Comparison of ENCODE assay signal across 21 cellular contexts in the genomic region with DNA sequence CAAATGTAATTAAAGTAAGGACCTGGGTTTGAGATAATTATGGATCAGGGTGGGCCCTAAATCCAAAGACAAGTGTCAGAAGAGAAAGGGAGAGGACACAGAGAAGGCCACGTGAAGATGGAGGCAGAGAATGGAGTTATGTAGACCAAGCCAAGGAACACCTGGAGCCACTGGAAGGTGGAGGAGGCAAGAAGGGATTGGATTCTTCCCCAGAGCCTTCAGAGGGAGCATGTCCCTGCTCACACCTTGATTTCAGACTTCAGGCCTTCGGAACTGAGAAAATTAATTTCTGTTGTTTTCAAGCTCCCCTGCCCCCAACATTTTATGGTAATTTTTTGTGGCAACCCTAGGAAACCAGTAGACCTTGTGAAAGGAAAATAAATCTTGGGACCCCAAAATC. TPM values are rescaled to one million over a fixed set of nuclear protein-coding genes. Genes with fewer than 3 reads are reported as not detected.
DNase-seq lines count a peak whose midpoint lies in the region; ATAC-seq and TF ChIP-seq lines count a peak whose summit lies in the region.
"Had no signal": no experiment of that assay in that cellular context is flagged by ENCODE, and none has a peak within 500 bp of the region (broad histone marks: within the 10 kb centered on the region; RNA-seq: fewer than 3 reads in every experiment).

No MANE protein-coding gene starts in this region.

- H3K4me1 ChIP-seq in left ventricle myocardium inferior (peaks cover 8% of the 10 kb centered on the region), hepatocyte (ENCODE audit: insufficient read depth) (no peaks in the 10 kb centered on the region), trophoblast cell (ENCODE audit: control insufficient read depth in 1 of 2, insufficient read depth in 2 of 2, low read length in 2 of 2) (peaks cover 3 to 8% of the 10 kb centered on the region in 2 experiments)
- H3K4me1 ChIP-seq: A549 had no signal

- peak; percentile 6 for DNase-seq in cardiac septum (ENCODE audit: low spot score)
- no peak for DNase-seq in left ventricle myocardium inferior
- DNase-seq in hepatocyte (ENCODE audit: low spot score), result no peak
- DNase-seq in trophoblast cell, result no peak
- no peak for DNase-seq in SIG-M5 treated with dmso at 0.1 percent for 504 hours (lab: John Stamatoyannopoulos, UW; ENCODE audit: unreplicated experiment)
- DNase-seq in activated CD4-positive, alpha-beta T cell treated with anti-CD3 and anti-CD28 coated beads, Interleukin-2, amount 50 U/mL, for 1 hour, result no peak
- DNase-seq: AML-193; CD4-positive, alpha-beta T cell; DMS 273 treated with DMSO at 0.1 percent for 48 hours; DMS53; DND-41; EL; HCEC 1CT; HFFc6 had no signal

- H2BK120ac ChIP-seq in trophoblast cell (ENCODE audit: insufficient read depth, low read length, poor library complexity), result peak overlapping the region; percentile 68

- no peak for TF ChIP-seq CTCF in left ventricle myocardium inferior (IDR thresholded peaks at IDR 0.05; ENCODE audit: borderline replicate concordance)
- no peak for TF ChIP-seq CTCF in hepatocyte (IDR thresholded peaks at IDR 0.05; ENCODE audit: poor library complexity)

- H3K27ac ChIP-seq in left ventricle myocardium inferior (replicated peaks) (no peak overlapping the region), hepatocyte (peak overlapping the region; percentile 38), trophoblast cell (ENCODE audit: low read depth, low read length) (peak overlapping the region; percentile 7)
- H3K27ac ChIP-seq: 22Rv1, A549, C4-2B, HL-60 had no signal

- no peaks in the 10 kb centered on the region for H3K79me1 ChIP-seq in trophoblast cell (ENCODE audit: low read length)

- no peak overlapping the region for H4K8ac ChIP-seq in trophoblast cell (ENCODE audit: low read depth, low read length)

- H3K36me3 ChIP-seq in left ventricle myocardium inferior (no peaks in the 10 kb centered on the region), hepatocyte (replicated peaks; ENCODE audit: insufficient read depth, low read depth) (no peaks in the 10 kb centered on the region), trophoblast cell (ENCODE audit: control insufficient read depth in 1 of 2, insufficient read depth in 2 of 2, low read length in 2 of 2) (no peaks in the 10 kb centered on the region)

- H3K4me3 ChIP-seq in left ventricle myocardium inferior (no peak overlapping the region), hepatocyte (no peak overlapping the region), trophoblast cell (ENCODE audit: low read depth, low read length) (no peak overlapping the region)
- H3K4me3 ChIP-seq: A549, GM23338 had no signal

- H2BK12ac ChIP-seq in trophoblast cell (ENCODE audit: low read length), result peak overlapping the region; percentile 7

- H3K27me3 ChIP-seq in left ventricle myocardium inferior (ENCODE audit: low read depth) (no peaks in the 10 kb centered on the region), hepatocyte (no peaks in the 10 kb centered on the region), trophoblast cell (ENCODE audit: insufficient read depth, low read length) (no peaks in the 10 kb centered on the region)

- intact Hi-C loops in cardiac septum (cut with DNase I), result no loop called here
- intact Hi-C loops in left ventricle myocardium inferior (cut with micrococcal nuclease), result no loop called here

- H4K91ac ChIP-seq in trophoblast cell (ENCODE audit: low read depth, low read length), result peak overlapping the region; percentile 7

- H3K14ac ChIP-seq in trophoblast cell (ENCODE audit: low read length), result peak overlapping the region; percentile 24

- no peaks in the 10 kb centered on the region for H3K9me3 ChIP-seq in left ventricle myocardium inferior (replicated peaks)
- no peaks in the 10 kb centered on the region for H3K9me3 ChIP-seq in hepatocyte (ENCODE audit: low read depth)
- peaks cover 2% of the 10 kb centered on the region for H3K9me3 ChIP-seq in trophoblast cell (ENCODE audit: insufficient read depth, low read depth, low read length)
- H3K9me3 ChIP-seq: A549 had no signal

- H2AFZ ChIP-seq in hepatocyte, result no peak overlapping the region
- H2AFZ ChIP-seq in trophoblast cell (ENCODE audit: insufficient read depth, low read length, poor library complexity), result no peak overlapping the region

- WGBS in hepatocyte (ENCODE audit: low lambda C conversion rate, missing lambda C conversion rate), result 95% methylated on average over 2 of the region's 2 CpGs
- WGBS in trophoblast cell (ENCODE audit: extremely low coverage, insufficient coverage, insufficient read length), result no CpG with 5 or more reads among the region's 2 CpGs

- no peak overlapping the region for H4K12ac ChIP-seq in trophoblast cell (ENCODE audit: low read depth, low read length)

- no peak overlapping the region for H2BK5ac ChIP-seq in trophoblast cell (ENCODE audit: low read depth, low read length, poor library complexity)

- H3K79me2 ChIP-seq in hepatocyte (no peaks in the 10 kb centered on the region), trophoblast cell (ENCODE audit: control insufficient read depth, insufficient read depth, low read length, poor library complexity) (no peaks in the 10 kb centered on the region)

- no peaks in the 10 kb centered on the region for H4K20me1 ChIP-seq in hepatocyte (ENCODE audit: insufficient read depth, poor library complexity, severe bottlenecking)

- no peaks in the 10 kb centered on the region for H3K9me2 ChIP-seq in hepatocyte (replicated peaks; ENCODE audit: insufficient read depth)

- no peak overlapping the region for H3K9ac ChIP-seq in trophoblast cell (ENCODE audit: low read length)

- no peak overlapping the region for H3K4ac ChIP-seq in trophoblast cell (ENCODE audit: low read depth, low read length)

- peak overlapping the region; percentile 11 for H3K18ac ChIP-seq in trophoblast cell (ENCODE audit: low read length)

- no peak overlapping the region for H3K4me2 ChIP-seq in hepatocyte
- no peak overlapping the region for H3K4me2 ChIP-seq in trophoblast cell (ENCODE audit: low read length)
- H3K4me2 ChIP-seq: A549, GM23338 had no signal

- ATAC-seq in GM18861 (IDR thresholded peaks at IDR 0.05; ENCODE audit: unreplicated experiment), result no peak
- ATAC-seq: A549, GM23338 had no signal

- no peak overlapping the region for H2AK5ac ChIP-seq in trophoblast cell (ENCODE audit: low read length)

- no peak overlapping the region for H3K23ac ChIP-seq in trophoblast cell (ENCODE audit: low read length)

RNA-seq across cellular contexts. Expression of a gene that starts 19.6 kb away (rescaled TPM):
- total RNA-seq in cardiac septum (0.16 TPM), left ventricle myocardium inferior (0.27 TPM), hepatocyte (0.33 and 0.56 TPM in 2 replicates)
- polyA plus RNA-seq in hepatocyte, result 0.06 and 0.36 TPM in 2 replicates
- 0.64 and 0.81 TPM in 2 replicates for polyA plus RNA-seq in trophoblast cell (2013)
- total RNA-seq: G401, GM23338 had no signal

RNA-seq across cellular contexts. Expression of a gene that starts 36.3 kb away (rescaled TPM):
- 26.6 TPM for total RNA-seq in cardiac septum
- total RNA-seq in left ventricle myocardium inferior, result 29.7 TPM
- 6.0 and 6.2 TPM in 2 replicates for total RNA-seq in hepatocyte
- polyA plus RNA-seq in hepatocyte, result 4.5 and 7.3 TPM in 2 replicates
- 26.5 and 29.5 TPM in 2 replicates for polyA plus RNA-seq in trophoblast cell (2013)

RNA-seq across cellular contexts. Expression of a gene that starts 59.4 kb away (rescaled TPM):
- total RNA-seq in cardiac septum (0.48 TPM), left ventricle myocardium inferior (0.14 TPM), hepatocyte (1.4 and 2.2 TPM in 2 replicates)
- polyA plus RNA-seq in hepatocyte, result 2.9 and 10.4 TPM in 2 replicates
- polyA plus RNA-seq in trophoblast cell (2013), result 0.69 and 0.81 TPM in 2 replicates
- total RNA-seq: CD4-positive, alpha-beta T cell; G401 had no signal
